8 cellular contexts compared by ENCODE assay signal in the genomic region with DNA sequence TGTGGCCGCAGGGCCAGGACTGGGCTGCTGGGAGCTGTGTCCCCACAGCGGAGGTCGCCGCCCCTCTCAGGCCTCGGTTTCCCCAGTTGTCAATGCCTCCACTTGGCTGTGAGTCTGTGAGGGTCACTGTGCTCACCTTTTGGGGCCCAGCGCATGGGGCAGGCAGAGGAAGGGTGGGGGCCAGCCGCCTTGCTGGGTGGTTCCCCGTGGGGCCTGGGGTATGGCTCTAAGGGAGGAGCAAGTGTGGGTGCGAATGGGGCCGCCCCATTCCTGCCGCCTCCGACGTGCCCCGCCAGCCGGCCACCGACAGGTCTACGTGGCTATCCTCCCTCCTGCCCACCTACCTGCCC. TPM values are rescaled to one million over a fixed set of nuclear protein-coding genes. Genes with fewer than 3 reads are reported as not detected.
DNase-seq lines count a peak whose midpoint lies in the region; ATAC-seq lines count a peak whose summit lies in the region.

No MANE protein-coding gene starts in this region.

- no peaks in the 10 kb centered on the region for H3K36me3 Mint-ChIP-seq in activated CD4-positive, alpha-beta T cell treated with anti-CD3 and anti-CD28 coated beads, Interleukin-2, amount 10 ng/mL, durations not matched to agents 7 days and 5 days (ENCODE audit: low read depth)
- H3K36me3 Mint-ChIP-seq in activated naive CD8-positive, alpha-beta T cell treated with anti-CD3 and anti-CD28 coated beads, Interleukin-2, amount 10 ng/mL, durations not matched to agents 7 days and 5 days: no peaks in the 10 kb centered on the region
- H3K36me3 Mint-ChIP-seq in memory B cell: no peaks in the 10 kb centered on the region

- H3K27ac ChIP-seq in substantia nigra (ENCODE audit: low read depth, low read length, poor library complexity, severe bottlenecking): peak overlapping the region; percentile 61

- H3K27me3 Mint-ChIP-seq in activated CD4-positive, alpha-beta T cell treated with anti-CD3 and anti-CD28 coated beads, Interleukin-2, amount 10 ng/mL, durations not matched to agents 7 days and 5 days: peaks cover 2% of the 10 kb centered on the region
- H3K27me3 Mint-ChIP-seq in activated naive CD8-positive, alpha-beta T cell treated with anti-CD3 and anti-CD28 coated beads, Interleukin-2, amount 10 ng/mL, durations not matched to agents 7 days and 5 days: peaks cover 2% of the 10 kb centered on the region
- no peaks in the 10 kb centered on the region for H3K27me3 Mint-ChIP-seq in memory B cell

- ATAC-seq in activated naive CD8-positive, alpha-beta T cell treated with anti-CD3 and anti-CD28 coated beads, Interleukin-2, amount 10 ng/mL, durations not matched to agents 7 days and 5 days (ENCODE audit: low read depth): no peak
- ATAC-seq in memory B cell (ENCODE audit: low read depth) (no peak), GM18520 (IDR thresholded peaks at IDR 0.05; ENCODE audit: unreplicated experiment) (no peak)

- CTCF ChIA-PET in activated CD4-positive, alpha-beta T cell treated with anti-CD3 and anti-CD28 coated beads, Interleukin-2, amount 10 ng/mL, durations not matched to agents 7 days and 5 days (lab: Charles Lee): no interaction called here

- H3K9me3 Mint-ChIP-seq in activated CD4-positive, alpha-beta T cell treated with anti-CD3 and anti-CD28 coated beads, Interleukin-2, amount 10 ng/mL, durations not matched to agents 7 days and 5 days: no peaks in the 10 kb centered on the region
- H3K9me3 Mint-ChIP-seq in activated naive CD8-positive, alpha-beta T cell treated with anti-CD3 and anti-CD28 coated beads, Interleukin-2, amount 10 ng/mL, durations not matched to agents 7 days and 5 days: no peaks in the 10 kb centered on the region
- no peaks in the 10 kb centered on the region for H3K9me3 Mint-ChIP-seq in memory B cell

- POLR2A ChIA-PET in activated CD4-positive, alpha-beta T cell treated with anti-CD3 and anti-CD28 coated beads, Interleukin-2, amount 10 ng/mL, durations not matched to agents 7 days and 5 days (lab: Charles Lee): no interaction called here
- POLR2A ChIA-PET in activated naive CD8-positive, alpha-beta T cell treated with anti-CD3 and anti-CD28 coated beads, Interleukin-2, amount 10 ng/mL, durations not matched to agents 7 days and 5 days (lab: Charles Lee): no interaction called here

- no peak for DNase-seq in activated CD4-positive, alpha-beta T cell treated with anti-CD3 and anti-CD28 coated beads, Interleukin-2, amount 10 ng/mL, durations not matched to agents 7 days and 5 days
- DNase-seq in activated CD4-positive, alpha-beta T cell treated with anti-CD3 and anti-CD28 coated beads for 4 hours: no peak
- no peak for DNase-seq in activated naive CD8-positive, alpha-beta T cell treated with anti-CD3 and anti-CD28 coated beads, Interleukin-2, amount 10 ng/mL, durations not matched to agents 7 days and 5 days
- DNase-seq in memory B cell (ENCODE audit: low spot score in 2 of 2): no peak
- DNase-seq in substantia nigra (lab: John Stamatoyannopoulos, UW): no peak
- no peak for DNase-seq in NCI-H1092 (lab: John Stamatoyannopoulos, UW)
- DNase-seq in NCI-H2107 (lab: John Stamatoyannopoulos, UW): no peak

- peak overlapping the region; percentile 73 for H3K4me3 Mint-ChIP-seq in activated CD4-positive, alpha-beta T cell treated with anti-CD3 and anti-CD28 coated beads, Interleukin-2, amount 10 ng/mL, durations not matched to agents 7 days and 5 days
- peak overlapping the region; percentile 88 for H3K4me3 Mint-ChIP-seq in activated naive CD8-positive, alpha-beta T cell treated with anti-CD3 and anti-CD28 coated beads, Interleukin-2, amount 10 ng/mL, durations not matched to agents 7 days and 5 days
- H3K4me3 Mint-ChIP-seq in memory B cell: peak overlapping the region; percentile 89

- H3K27ac Mint-ChIP-seq in activated CD4-positive, alpha-beta T cell treated with anti-CD3 and anti-CD28 coated beads, Interleukin-2, amount 10 ng/mL, durations not matched to agents 7 days and 5 days: peak overlapping the region; percentile 69
- H3K27ac Mint-ChIP-seq in activated naive CD8-positive, alpha-beta T cell treated with anti-CD3 and anti-CD28 coated beads, Interleukin-2, amount 10 ng/mL, durations not matched to agents 7 days and 5 days: no peak overlapping the region
- peak overlapping the region; percentile 93 for H3K27ac Mint-ChIP-seq in memory B cell

- peaks cover 13% of the 10 kb centered on the region for H3K4me1 Mint-ChIP-seq in activated CD4-positive, alpha-beta T cell treated with anti-CD3 and anti-CD28 coated beads, Interleukin-2, amount 10 ng/mL, durations not matched to agents 7 days and 5 days
- H3K4me1 Mint-ChIP-seq in activated naive CD8-positive, alpha-beta T cell treated with anti-CD3 and anti-CD28 coated beads, Interleukin-2, amount 10 ng/mL, durations not matched to agents 7 days and 5 days: peaks cover 6% of the 10 kb centered on the region
- peaks cover 22% of the 10 kb centered on the region for H3K4me1 Mint-ChIP-seq in memory B cell

RNA-seq across cellular contexts. Expression of gene FGF22, which starts 0.8 kb away (rescaled TPM):
- total RNA-seq in activated CD4-positive, alpha-beta T cell treated with anti-CD3 and anti-CD28 coated beads, Interleukin-2, amount 10 ng/mL, durations not matched to agents 7 days and 5 days: under 1 TPM in 1 of 2 experiments, not detected in 1; 0.12 TPM
- total RNA-seq in activated naive CD8-positive, alpha-beta T cell treated with anti-CD3 and anti-CD28 coated beads, Interleukin-2, amount 10 ng/mL, durations not matched to agents 7 days and 5 days: 1 to 10 TPM in 1 of 2 experiments, under 1 TPM in 1; 0.72 to 1.1 TPM

RNA-seq across cellular contexts. Expression of gene POLRMT, which starts 5.5 kb away (rescaled TPM):
- total RNA-seq in activated CD4-positive, alpha-beta T cell treated with anti-CD3 and anti-CD28 coated beads, Interleukin-2, amount 10 ng/mL, durations not matched to agents 7 days and 5 days: 10 to 100 TPM; 42.1 to 52.3 TPM
- 10 to 100 TPM; 63.2 to 65.1 TPM for total RNA-seq in activated naive CD8-positive, alpha-beta T cell treated with anti-CD3 and anti-CD28 coated beads, Interleukin-2, amount 10 ng/mL, durations not matched to agents 7 days and 5 days

RNA-seq across cellular contexts. Expression of gene RNF126, which starts 24.1 kb away (rescaled TPM):
- 10 to 100 TPM; 71.5 to 80.3 TPM for total RNA-seq in activated CD4-positive, alpha-beta T cell treated with anti-CD3 and anti-CD28 coated beads, Interleukin-2, amount 10 ng/mL, durations not matched to agents 7 days and 5 days
- 10 to 100 TPM; 79.0 to 84.8 TPM for total RNA-seq in activated naive CD8-positive, alpha-beta T cell treated with anti-CD3 and anti-CD28 coated beads, Interleukin-2, amount 10 ng/mL, durations not matched to agents 7 days and 5 days

RNA-seq across cellular contexts. Expression of gene FSTL3, which starts 37.3 kb away (rescaled TPM):
- total RNA-seq in activated CD4-positive, alpha-beta T cell treated with anti-CD3 and anti-CD28 coated beads, Interleukin-2, amount 10 ng/mL, durations not matched to agents 7 days and 5 days: 1 to 10 TPM; 1.6 to 2.1 TPM
- 1 to 10 TPM; 2.6 to 2.9 TPM for total RNA-seq in activated naive CD8-positive, alpha-beta T cell treated with anti-CD3 and anti-CD28 coated beads, Interleukin-2, amount 10 ng/mL, durations not matched to agents 7 days and 5 days

RNA-seq across cellular contexts. Expression of gene HCN2, which starts 49.2 kb away (rescaled TPM):
- 1 to 10 TPM; 2.6 to 3.2 TPM for total RNA-seq in activated CD4-positive, alpha-beta T cell treated with anti-CD3 and anti-CD28 coated beads, Interleukin-2, amount 10 ng/mL, durations not matched to agents 7 days and 5 days
- 1 to 10 TPM; 1.0 to 1.2 TPM for total RNA-seq in activated naive CD8-positive, alpha-beta T cell treated with anti-CD3 and anti-CD28 coated beads, Interleukin-2, amount 10 ng/mL, durations not matched to agents 7 days and 5 days
